ENCODE assay signal across 1 cellular context in genomic region chr2:178480227-178481181, GRCh38.
TF ChIP-seq lines count a peak whose summit lies in the region.

Gene PLEKHA3 (plus strand): TSS chr2:178480457. CDS start chr2:178480870, 413 bp downstream.

TF ChIP-seq in K562, 482 proteins besides CTCF, POLR2A, EP300 and RAD21 (continues in another document):
- no peak for TF ChIP-seq MGA (IDR thresholded peaks at IDR 0.05)
- peak; percentile 56 for TF ChIP-seq ZBTB7A (IDR thresholded peaks at IDR 0.05; ENCODE audit: borderline replicate concordance, control insufficient read depth, low read depth, low read length)
- TF ChIP-seq ELF1 (tag; IDR thresholded peaks at IDR 0.05), result peak; percentile 89
- TF ChIP-seq ZNF79 (CRISPR knock-in tag; IDR thresholded peaks at IDR 0.05; ENCODE audit: low read depth), result no peak
- 0 out of 2 replicates have a peak, but pooled peaks have one; percentile 36 for TF ChIP-seq MYNN (IDR thresholded peaks at IDR 0.05)
- no peak for TF ChIP-seq MYNN (CRISPR knock-in tag; IDR thresholded peaks at IDR 0.05)
- peak; percentile 87 for TF ChIP-seq CREM (IDR thresholded peaks at IDR 0.05; ENCODE audit: low read depth)
- TF ChIP-seq ZNF740 (CRISPR knock-in tag; IDR thresholded peaks at IDR 0.05), result no peak
- no peak for TF ChIP-seq ZNF740 (tag; IDR thresholded peaks at IDR 0.05)
- TF ChIP-seq MEIS2 (IDR thresholded peaks at IDR 0.05; ENCODE audit: partially characterized antibody), result peak; percentile 78
- peak in 1 of 2 experiments; percentile 24; a peak in 1 of 4 replicates for TF ChIP-seq SRF (CRISPR knock-in tag; IDR thresholded peaks at IDR 0.05)
- no peak for TF ChIP-seq IFI16 (CRISPR knock-in tag; IDR thresholded peaks at IDR 0.05)
- TF ChIP-seq KAT7 (CRISPR knock-in tag; IDR thresholded peaks at IDR 0.05; ENCODE audit: borderline replicate concordance), result no peak
- peak; percentile 35 for TF ChIP-seq RBM25 (IDR thresholded peaks at IDR 0.05; ENCODE audit: low read depth, low read length, severe bottlenecking)
- TF ChIP-seq POLR2B (IDR thresholded peaks at IDR 0.05; ENCODE audit: low read depth, partially characterized antibody), result peak; percentile 60
- TF ChIP-seq NR2C1 (IDR thresholded peaks at IDR 0.05), result peak; percentile 82
- TF ChIP-seq NR2C1 (tag; IDR thresholded peaks at IDR 0.05), result peak; percentile 89
- TF ChIP-seq UBTF (IDR thresholded peaks at IDR 0.05; ENCODE audit: borderline replicate concordance in 1 of 2, low read depth in 2 of 2, low read length in 2 of 2), result peak in 1 of 2 experiments; percentile 86; a peak in 2 of 4 replicates
- peak; percentile 69; the same call in 1 of the 2 replicates for TF ChIP-seq E2F1 (CRISPR knock-in tag; IDR thresholded peaks at IDR 0.05)
- no peak for TF ChIP-seq NCOA4 (IDR thresholded peaks at IDR 0.05; ENCODE audit: partially characterized antibody)
- 0 out of 2 replicates have a peak, but pooled peaks have one; percentile 75 for TF ChIP-seq MTA3 (IDR thresholded peaks at IDR 0.05; ENCODE audit: borderline replicate concordance)
- TF ChIP-seq CLOCK (CRISPR knock-in tag; IDR thresholded peaks at IDR 0.05; ENCODE audit: borderline replicate concordance), result no peak
- TF ChIP-seq GABPB1 (CRISPR knock-in tag; IDR thresholded peaks at IDR 0.05), result peak; percentile 13; the same call in 1 of the 2 replicates
- peak; percentile 38 for TF ChIP-seq THAP12 (CRISPR knock-in tag; IDR thresholded peaks at IDR 0.05)
- TF ChIP-seq SNRNP70 (optimal IDR thresholded peaks at IDR 0.05; ENCODE audit: low read depth, low read length), result no peak
- TF ChIP-seq ZBTB11 (CRISPR knock-in tag; IDR thresholded peaks at IDR 0.05), result peak in 1 of 3 experiments; percentile 60; a peak in 1 of 6 replicates
- peak; percentile 50; the same call in 1 of the 2 replicates for TF ChIP-seq NR2C2 (CRISPR knock-in tag; IDR thresholded peaks at IDR 0.05)
- TF ChIP-seq NR2C2 (tag; IDR thresholded peaks at IDR 0.05), result peak; percentile 98
- peak; percentile 59; the same call in 1 of the 2 replicates for TF ChIP-seq ELF4 (CRISPR knock-in tag; IDR thresholded peaks at IDR 0.05)
- peak; percentile 75 for TF ChIP-seq CTBP1 (IDR thresholded peaks at IDR 0.05; ENCODE audit: borderline replicate concordance)
